Comparison of ENCODE assay signal across 1 cellular context in the genomic region with DNA sequence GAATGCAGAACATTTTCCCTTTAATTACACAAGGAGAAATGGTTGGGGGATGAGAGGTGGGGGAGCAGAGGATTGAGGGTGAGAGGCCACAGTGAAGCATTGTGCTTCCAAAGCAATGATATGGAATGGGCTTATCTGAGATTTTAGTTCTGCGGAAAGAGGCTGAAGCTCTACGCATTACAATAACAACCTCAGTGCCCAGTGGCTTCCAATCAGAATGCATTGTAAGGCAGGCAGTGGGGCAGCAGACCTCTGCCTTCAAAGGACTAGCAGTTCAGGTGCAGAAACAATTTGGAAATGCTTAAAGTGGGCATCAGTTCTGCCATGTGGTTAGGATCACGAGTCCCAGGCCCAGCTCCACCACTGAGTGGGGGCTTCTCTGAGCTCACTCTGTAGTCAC.
TF ChIP-seq lines count a peak whose summit lies in the region.

No MANE protein-coding gene starts in this region.

TF ChIP-seq in GM23338, 12 proteins besides CTCF, POLR2A, EP300 and RAD21 (continued from another document):
- TF ChIP-seq, protein P1, sequence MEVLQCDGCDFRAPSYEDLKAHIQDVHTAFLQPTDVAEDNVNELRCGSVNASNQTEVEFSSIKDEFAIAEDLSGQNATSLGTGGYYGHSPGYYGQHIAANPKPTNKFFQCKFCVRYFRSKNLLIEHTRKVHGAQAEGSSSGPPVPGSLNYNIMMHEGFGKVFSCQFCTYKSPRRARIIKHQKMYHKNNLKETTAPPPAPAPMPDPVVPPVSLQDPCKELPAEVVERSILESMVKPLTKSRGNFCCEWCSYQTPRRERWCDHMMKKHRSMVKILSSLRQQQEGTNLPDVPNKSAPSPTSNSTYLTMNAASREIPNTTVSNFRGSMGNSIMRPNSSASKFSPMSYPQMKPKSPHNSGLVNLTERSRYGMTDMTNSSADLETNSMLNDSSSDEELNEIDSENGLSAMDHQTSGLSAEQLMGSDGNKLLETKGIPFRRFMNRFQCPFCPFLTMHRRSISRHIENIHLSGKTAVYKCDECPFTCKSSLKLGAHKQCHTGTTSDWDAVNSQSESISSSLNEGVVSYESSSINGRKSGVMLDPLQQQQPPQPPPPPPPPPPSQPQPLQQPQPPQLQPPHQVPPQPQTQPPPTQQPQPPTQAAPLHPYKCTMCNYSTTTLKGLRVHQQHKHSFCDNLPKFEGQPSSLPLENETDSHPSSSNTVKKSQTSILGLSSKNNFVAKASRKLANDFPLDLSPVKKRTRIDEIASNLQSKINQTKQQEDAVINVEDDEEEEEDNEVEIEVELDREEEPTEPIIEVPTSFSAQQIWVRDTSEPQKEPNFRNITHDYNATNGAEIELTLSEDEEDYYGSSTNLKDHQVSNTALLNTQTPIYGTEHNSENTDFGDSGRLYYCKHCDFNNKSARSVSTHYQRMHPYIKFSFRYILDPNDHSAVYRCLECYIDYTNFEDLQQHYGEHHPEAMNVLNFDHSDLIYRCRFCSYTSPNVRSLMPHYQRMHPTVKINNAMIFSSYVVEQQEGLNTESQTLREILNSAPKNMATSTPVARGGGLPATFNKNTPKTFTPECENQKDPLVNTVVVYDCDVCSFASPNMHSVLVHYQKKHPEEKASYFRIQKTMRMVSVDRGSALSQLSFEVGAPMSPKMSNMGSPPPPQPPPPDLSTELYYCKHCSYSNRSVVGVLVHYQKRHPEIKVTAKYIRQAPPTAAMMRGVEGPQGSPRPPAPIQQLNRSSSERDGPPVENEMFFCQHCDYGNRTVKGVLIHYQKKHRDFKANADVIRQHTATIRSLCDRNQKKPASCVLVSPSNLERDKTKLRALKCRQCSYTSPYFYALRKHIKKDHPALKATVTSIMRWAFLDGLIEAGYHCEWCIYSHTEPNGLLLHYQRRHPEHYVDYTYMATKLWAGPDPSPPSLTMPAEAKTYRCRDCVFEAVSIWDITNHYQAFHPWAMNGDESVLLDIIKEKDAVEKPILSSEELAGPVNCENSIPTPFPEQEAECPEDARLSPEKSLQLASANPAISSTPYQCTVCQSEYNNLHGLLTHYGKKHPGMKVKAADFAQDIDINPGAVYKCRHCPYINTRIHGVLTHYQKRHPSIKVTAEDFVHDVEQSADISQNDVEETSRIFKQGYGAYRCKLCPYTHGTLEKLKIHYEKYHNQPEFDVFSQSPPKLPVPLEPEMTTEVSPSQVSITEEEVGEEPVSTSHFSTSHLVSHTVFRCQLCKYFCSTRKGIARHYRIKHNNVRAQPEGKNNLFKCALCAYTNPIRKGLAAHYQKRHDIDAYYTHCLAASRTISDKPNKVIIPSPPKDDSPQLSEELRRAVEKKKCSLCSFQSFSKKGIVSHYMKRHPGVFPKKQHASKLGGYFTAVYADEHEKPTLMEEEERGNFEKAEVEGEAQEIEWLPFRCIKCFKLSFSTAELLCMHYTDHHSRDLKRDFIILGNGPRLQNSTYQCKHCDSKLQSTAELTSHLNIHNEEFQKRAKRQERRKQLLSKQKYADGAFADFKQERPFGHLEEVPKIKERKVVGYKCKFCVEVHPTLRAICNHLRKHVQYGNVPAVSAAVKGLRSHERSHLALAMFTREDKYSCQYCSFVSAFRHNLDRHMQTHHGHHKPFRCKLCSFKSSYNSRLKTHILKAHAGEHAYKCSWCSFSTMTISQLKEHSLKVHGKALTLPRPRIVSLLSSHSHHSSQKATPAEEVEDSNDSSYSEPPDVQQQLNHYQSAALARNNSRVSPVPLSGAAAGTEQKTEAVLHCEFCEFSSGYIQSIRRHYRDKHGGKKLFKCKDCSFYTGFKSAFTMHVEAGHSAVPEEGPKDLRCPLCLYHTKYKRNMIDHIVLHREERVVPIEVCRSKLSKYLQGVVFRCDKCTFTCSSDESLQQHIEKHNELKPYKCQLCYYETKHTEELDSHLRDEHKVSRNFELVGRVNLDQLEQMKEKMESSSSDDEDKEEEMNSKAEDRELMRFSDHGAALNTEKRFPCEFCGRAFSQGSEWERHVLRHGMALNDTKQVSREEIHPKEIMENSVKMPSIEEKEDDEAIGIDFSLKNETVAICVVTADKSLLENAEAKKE (CRISPR knock-in tag; IDR thresholded peaks at IDR 0.05) = no peak
- TF ChIP-seq, protein P2, sequence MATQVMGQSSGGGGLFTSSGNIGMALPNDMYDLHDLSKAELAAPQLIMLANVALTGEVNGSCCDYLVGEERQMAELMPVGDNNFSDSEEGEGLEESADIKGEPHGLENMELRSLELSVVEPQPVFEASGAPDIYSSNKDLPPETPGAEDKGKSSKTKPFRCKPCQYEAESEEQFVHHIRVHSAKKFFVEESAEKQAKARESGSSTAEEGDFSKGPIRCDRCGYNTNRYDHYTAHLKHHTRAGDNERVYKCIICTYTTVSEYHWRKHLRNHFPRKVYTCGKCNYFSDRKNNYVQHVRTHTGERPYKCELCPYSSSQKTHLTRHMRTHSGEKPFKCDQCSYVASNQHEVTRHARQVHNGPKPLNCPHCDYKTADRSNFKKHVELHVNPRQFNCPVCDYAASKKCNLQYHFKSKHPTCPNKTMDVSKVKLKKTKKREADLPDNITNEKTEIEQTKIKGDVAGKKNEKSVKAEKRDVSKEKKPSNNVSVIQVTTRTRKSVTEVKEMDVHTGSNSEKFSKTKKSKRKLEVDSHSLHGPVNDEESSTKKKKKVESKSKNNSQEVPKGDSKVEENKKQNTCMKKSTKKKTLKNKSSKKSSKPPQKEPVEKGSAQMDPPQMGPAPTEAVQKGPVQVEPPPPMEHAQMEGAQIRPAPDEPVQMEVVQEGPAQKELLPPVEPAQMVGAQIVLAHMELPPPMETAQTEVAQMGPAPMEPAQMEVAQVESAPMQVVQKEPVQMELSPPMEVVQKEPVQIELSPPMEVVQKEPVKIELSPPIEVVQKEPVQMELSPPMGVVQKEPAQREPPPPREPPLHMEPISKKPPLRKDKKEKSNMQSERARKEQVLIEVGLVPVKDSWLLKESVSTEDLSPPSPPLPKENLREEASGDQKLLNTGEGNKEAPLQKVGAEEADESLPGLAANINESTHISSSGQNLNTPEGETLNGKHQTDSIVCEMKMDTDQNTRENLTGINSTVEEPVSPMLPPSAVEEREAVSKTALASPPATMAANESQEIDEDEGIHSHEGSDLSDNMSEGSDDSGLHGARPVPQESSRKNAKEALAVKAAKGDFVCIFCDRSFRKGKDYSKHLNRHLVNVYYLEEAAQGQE (IDR thresholded peaks at IDR 0.05; ENCODE audit: unreplicated experiment) = no peak
- TF ChIP-seq STAT1 (IDR thresholded peaks at IDR 0.05; ENCODE audit: unreplicated experiment) (no peak), CREB1 (CRISPR knock-in tag; IDR thresholded peaks at IDR 0.05; ENCODE audit: low read depth) (no peak), NANOG (IDR thresholded peaks at IDR 0.05; ENCODE audit: borderline replicate concordance) (no peak), EZH2 (IDR thresholded peaks at IDR 0.05; ENCODE audit: low read depth, unreplicated experiment) (no peak), JUNB (IDR thresholded peaks at IDR 0.05; ENCODE audit: unreplicated experiment) (no peak), ZNF114 (CRISPR knock-in tag; IDR thresholded peaks at IDR 0.05) (no peak), ZNF331 (CRISPR knock-in tag; IDR thresholded peaks at IDR 0.05; ENCODE audit: low read depth) (no peak)
- TF ChIP-seq, protein P3, sequence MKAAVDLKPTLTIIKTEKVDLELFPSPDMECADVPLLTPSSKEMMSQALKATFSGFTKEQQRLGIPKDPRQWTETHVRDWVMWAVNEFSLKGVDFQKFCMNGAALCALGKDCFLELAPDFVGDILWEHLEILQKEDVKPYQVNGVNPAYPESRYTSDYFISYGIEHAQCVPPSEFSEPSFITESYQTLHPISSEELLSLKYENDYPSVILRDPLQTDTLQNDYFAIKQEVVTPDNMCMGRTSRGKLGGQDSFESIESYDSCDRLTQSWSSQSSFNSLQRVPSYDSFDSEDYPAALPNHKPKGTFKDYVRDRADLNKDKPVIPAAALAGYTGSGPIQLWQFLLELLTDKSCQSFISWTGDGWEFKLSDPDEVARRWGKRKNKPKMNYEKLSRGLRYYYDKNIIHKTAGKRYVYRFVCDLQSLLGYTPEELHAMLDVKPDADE (IDR thresholded peaks at IDR 0.05) = no peak
